Comparison of ENCODE assay signal across 14 cellular contexts in the genomic region with DNA sequence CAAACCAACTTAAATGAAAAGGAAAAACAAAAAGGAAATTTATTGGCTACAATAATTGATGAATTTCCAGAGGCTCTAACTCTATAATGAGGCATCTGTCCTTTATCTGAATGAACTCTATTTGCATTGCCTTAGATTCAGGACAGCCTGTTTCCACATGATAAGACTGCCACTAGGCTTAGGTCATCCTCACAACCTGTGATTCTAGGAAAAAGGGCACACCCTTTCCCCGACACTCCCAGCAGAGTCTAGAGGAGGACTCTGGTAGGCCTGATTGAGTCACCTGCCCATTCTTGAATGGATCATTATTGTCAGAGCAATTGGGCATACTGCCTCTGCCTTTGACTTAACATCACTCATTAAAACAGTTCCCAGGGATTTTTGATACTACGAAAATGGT.
"Had no signal": no experiment of that assay in that cellular context is flagged by ENCODE, and none has a peak within 500 bp of the region (broad histone marks: within the 10 kb centered on the region; RNA-seq: fewer than 3 reads in every experiment).

No MANE protein-coding gene starts in this region.

- H3K27me3 Mint-ChIP-seq: stimulated activated naive B cell treated with anti-CD40 and anti-IgM and Interleukin-4, amounts not matched to agents 10 μg/mL and 1 μg/mL and 100 μg/mL, for 72 hours; T-helper 17 cell had no signal

- H3K36me3 ChIP-seq: prostate gland, right lobe of liver, tibial nerve had no signal

- H3K4me3 Mint-ChIP-seq: activated T-cell treated with anti-CD3 and anti-CD28 coated beads, Interleukin-2, amount 50 U/mL, for 72 hours; nephron; stimulated activated naive B cell treated with anti-CD40 and anti-IgM and Interleukin-4, amounts not matched to agents 10 μg/mL and 1 μg/mL and 100 μg/mL, for 72 hours; T-helper 17 cell had no signal

- H3K27ac ChIP-seq: prostate gland, right lobe of liver, spleen, tibial nerve had no signal

- H3K4me3 ChIP-seq: prostate gland, right lobe of liver, spleen, tibial nerve had no signal

- H3K27me3 ChIP-seq: right lobe of liver, spleen, tibial nerve had no signal

- H3K27ac Mint-ChIP-seq: activated T-cell treated with anti-CD3 and anti-CD28 coated beads, Interleukin-2, amount 50 U/mL, for 72 hours; nephron; stimulated activated naive B cell treated with anti-CD40 and anti-IgM and Interleukin-4, amounts not matched to agents 10 μg/mL and 1 μg/mL and 100 μg/mL, for 72 hours; T-helper 17 cell had no signal

- H3K9me3 ChIP-seq: prostate gland, right lobe of liver, spleen, tibial nerve had no signal

- DNase-seq: activated CD4-positive, alpha-beta T cell treated with anti-CD3 and anti-CD28 coated beads for 1 hour; activated CD4-positive, alpha-beta T cell treated with anti-CD3 and anti-CD28 coated beads, Interleukin-2, amount 50 U/mL, for 48 hours; activated naive CD4-positive, alpha-beta T cell; activated T-cell treated with anti-CD3 and anti-CD28 coated beads, Interleukin-2, amount 50 U/mL, for 72 hours; aorta; occipital lobe; right lobe of liver; spleen; stimulated activated CD4-positive, alpha-beta T cell treated with anti-CD3 and anti-CD28 coated beads, Interleukin-2, amount 100 ng/mL, for 24 hours; stimulated activated naive B cell treated with anti-CD40 and anti-IgM and Interleukin-4, amounts not matched to agents 10 μg/mL and 1 μg/mL and 100 μg/mL, for 72 hours; T-helper 17 cell had no signal

- H3K36me3 Mint-ChIP-seq: stimulated activated naive B cell treated with anti-CD40 and anti-IgM and Interleukin-4, amounts not matched to agents 10 μg/mL and 1 μg/mL and 100 μg/mL, for 72 hours had no signal

- H3K4me1 ChIP-seq: prostate gland, right lobe of liver, spleen, tibial nerve had no signal

- H3K9me3 Mint-ChIP-seq: nephron had no signal

- H3K4me1 Mint-ChIP-seq: nephron, T-helper 17 cell had no signal

- ATAC-seq: activated T-cell treated with anti-CD3 and anti-CD28 coated beads, Interleukin-2, amount 50 U/mL, for 72 hours; stimulated activated naive B cell treated with anti-CD40 and anti-IgM and Interleukin-4, amounts not matched to agents 10 μg/mL and 1 μg/mL and 100 μg/mL, for 72 hours; T-helper 17 cell had no signal
